Comparison of ENCODE assay signal across 23 cellular contexts in genomic region chr17:6474376-6474775, GRCh38. TPM values are rescaled to one million over a fixed set of nuclear protein-coding genes. Genes with fewer than 3 reads are reported as not detected.
DNase-seq lines count a peak whose midpoint lies in the region; ATAC-seq, FAIRE-seq and TF ChIP-seq lines count a peak whose summit lies in the region.
"Had no signal": no experiment of that assay in that cellular context is flagged by ENCODE, and none has a peak within 500 bp of the region (broad histone marks: within the 10 kb centered on the region; RNA-seq: fewer than 3 reads in every experiment).

No MANE protein-coding gene starts in this region.

- H3K4me3 ChIP-seq in IMR-90 (ENCODE audit: insufficient read depth, low read depth, low read length) (no peak overlapping the region), H1 (ENCODE audit: extremely low read depth in 1 of 4, insufficient read depth in 2 of 4, low read depth in 3 of 4, low read length in 4 of 4) (no peak overlapping the region), neuronal stem cell (ENCODE audit: low read length in 2 of 2) (no peak overlapping the region), HepG2 (replicated peaks in 1 of 3; ENCODE audit: insufficient read depth in 1 of 3, low read depth in 2 of 3, low read length in 3 of 3) (no peak overlapping the region)
- H3K4me3 ChIP-seq: GM23248 had no signal

- H3K4ac ChIP-seq in IMR-90 (ENCODE audit: low read depth, low read length): no peak overlapping the region
- H3K4ac ChIP-seq in H1 (replicated peaks; ENCODE audit: insufficient read length, low read depth, low read length): no peak overlapping the region
- H3K4ac ChIP-seq in neuronal stem cell (ENCODE audit: low read length): no peak overlapping the region

- 86% methylated on average over 12 of the region's 22 CpGs; no CpG with 5 or more reads in 1 of the 2 experiments for WGBS in IMR-90 (ENCODE audit: extremely low coverage in 2 of 2, insufficient read length in 1 of 2), 2 experiments
- WGBS in H1 (ENCODE audit: extremely low coverage in 1 of 2, insufficient coverage in 1 of 2, insufficient read length in 1 of 2, insufficient replicate concordance in 2 of 2, low coverage in 1 of 2, low lambda C conversion rate in 2 of 2, missing lambda C conversion rate in 1 of 2), 2 experiments: 91% methylated on average over 19 of the region's 22 CpGs; no CpG with 5 or more reads in 1 of the 2 experiments
- WGBS in neuronal stem cell (ENCODE audit: extremely low coverage in 2 of 2, insufficient read length in 2 of 2, insufficient replicate concordance in 1 of 2), 2 donors: no CpG with 5 or more reads among the region's 22 CpGs
- 78% methylated on average over 16 of the region's 22 CpGs for WGBS in HepG2 (ENCODE audit: low lambda C conversion rate)

- H3K14ac ChIP-seq in IMR-90 (replicated peaks; ENCODE audit: low read depth, low read length) (no peak overlapping the region), H1 (ENCODE audit: insufficient read length) (no peak overlapping the region), neuronal stem cell (ENCODE audit: low read length) (peak overlapping the region; percentile 84)

- POLR2A ChIA-PET in IMR-90 (lab: Charles Lee; ENCODE audit: unreplicated experiment): no interaction called here
- POLR2A ChIA-PET in H1 (lab: Charles Lee; ENCODE audit: partially characterized antibody): interaction anchor here (0.9 to 2.0 kb wide), 2 partner anchors 11 to 168 kb away, joined by 3 to 5 read pairs; no protein-coding TSS in a partner anchor
- POLR2A ChIA-PET in HepG2 (lab: Yijun Ruan, JAX): no interaction called here

- H2BK20ac ChIP-seq in IMR-90 (ENCODE audit: low read depth, low read length): no peak overlapping the region
- 0 out of 2 replicates have a peak overlapping the region, but pooled peaks have one; percentile 32 for H2BK20ac ChIP-seq in H1 (ENCODE audit: low read length)

- H2AFZ ChIP-seq in IMR-90 (replicated peaks; ENCODE audit: low read length, poor library complexity) (no peak overlapping the region), H1 (ENCODE audit: low read length) (no peak overlapping the region), neuronal stem cell (ENCODE audit: low read length) (no peak overlapping the region), HepG2 (ENCODE audit: low read length) (no peak overlapping the region)
- H2AFZ ChIP-seq: GM23248 had no signal

- H3K27ac ChIP-seq in IMR-90 (ENCODE audit: insufficient read depth, low read length) (no peak overlapping the region), H1 (ENCODE audit: low read depth, low read length) (no peak overlapping the region), neuronal stem cell (replicated peaks; ENCODE audit: low read length) (no peak overlapping the region), HepG2 (ENCODE audit: extremely low read length, insufficient read depth, low read length) (no peak overlapping the region)
- H3K27ac ChIP-seq: GM23248 had no signal

- CTCF ChIA-PET in IMR-90 (lab: Yijun Ruan, JAX) (no interaction called here), H1 (lab: Charles Lee; ENCODE audit: partially characterized antibody) (interaction anchor here (1.0 to 6.4 kb wide), 12 partner anchors 10 to 103 kb away, joined by 3 to 68 read pairs (median 9); no protein-coding TSS in a partner anchor), HepG2 (lab: Yijun Ruan, JAX; ENCODE audit: low intra/inter-chr PET ratio, low total read pairs) (no interaction called here)

- H3K18ac ChIP-seq in IMR-90 (ENCODE audit: low read depth, low read length) (no peak overlapping the region), H1 (ENCODE audit: extremely low read depth, low read length) (no peak overlapping the region), neuronal stem cell (ENCODE audit: low read length) (peak overlapping the region; percentile 66)

- H2BK120ac ChIP-seq in IMR-90 (ENCODE audit: low read depth, low read length): no peak overlapping the region
- H2BK120ac ChIP-seq in H1 (replicated peaks; ENCODE audit: low read depth, low read length): no peak overlapping the region
- peak overlapping the region; percentile 93 for H2BK120ac ChIP-seq in neuronal stem cell (ENCODE audit: low read depth, low read length)

- H4K91ac ChIP-seq in IMR-90 (ENCODE audit: insufficient read depth, low read depth, low read length): no peak overlapping the region
- H4K91ac ChIP-seq in H1 (replicated peaks; ENCODE audit: insufficient read length, low read length): no peak overlapping the region
- peak overlapping the region; percentile 97 for H4K91ac ChIP-seq in neuronal stem cell (ENCODE audit: low read depth, low read length, poor library complexity)

- H3K23ac ChIP-seq in IMR-90 (ENCODE audit: low read depth, low read length) (no peak overlapping the region), H1 (ENCODE audit: insufficient read length) (no peak overlapping the region), neuronal stem cell (ENCODE audit: low read depth, low read length, poor library complexity) (peak overlapping the region; percentile 66)

- no peak overlapping the region for H2BK12ac ChIP-seq in H1 (ENCODE audit: low read depth, low read length)
- peak overlapping the region; percentile 97 for H2BK12ac ChIP-seq in neuronal stem cell (ENCODE audit: low read length)

- H2BK5ac ChIP-seq in IMR-90 (ENCODE audit: low read depth, low read length, poor library complexity, severe bottlenecking) (no peak overlapping the region), H1 (ENCODE audit: low read depth, low read length) (no peak overlapping the region), neuronal stem cell (ENCODE audit: low read length) (peak overlapping the region; percentile 79)

- H3K4me2 ChIP-seq in IMR-90 (ENCODE audit: low read depth, low read length) (no peak overlapping the region), H1 (ENCODE audit: insufficient read depth in 1 of 2, low read depth in 2 of 2, low read length in 2 of 2) (no peak overlapping the region), neuronal stem cell (ENCODE audit: insufficient read depth, low read length, poor library complexity, severe bottlenecking) (no peak overlapping the region), HepG2 (ENCODE audit: low read depth, low read length) (no peak overlapping the region)

- no peaks in the 10 kb centered on the region for H3K23me2 ChIP-seq in H1 (ENCODE audit: low read depth, low read length)

- H2AK5ac ChIP-seq in IMR-90 (ENCODE audit: low read depth, low read length): peak overlapping the region; percentile 46; the same call in 1 of the 2 replicates
- no peak overlapping the region; the same call in 1 of the 2 replicates for H2AK5ac ChIP-seq in H1 (ENCODE audit: low read depth, low read length)
- H2AK5ac ChIP-seq in neuronal stem cell (ENCODE audit: low read depth, low read length): peak overlapping the region; percentile 94

- intact Hi-C loops in IMR-90 (cut with micrococcal nuclease): loop anchor here (5.0 kb wide), 2 partner anchors 83 to 118 kb away; partner anchors contain the start of gene PITPNM3
- intact Hi-C loops in HepG2 (cut with micrococcal nuclease; ENCODE audit: unreplicated experiment): loop anchor here (10.0 kb wide), 1 partner anchor 80 kb away; the partner anchor contains the start of gene PITPNM3

- H3K56ac ChIP-seq in IMR-90 (ENCODE audit: extremely low read depth, insufficient read depth, low read length): no peak overlapping the region
- H3K56ac ChIP-seq in H1 (replicated peaks; ENCODE audit: insufficient read length, low read depth, low read length): no peak overlapping the region

- H3K9me1 ChIP-seq in IMR-90 (ENCODE audit: insufficient read depth, low read length): peaks cover 7% of the 10 kb centered on the region; the same call in 1 of the 2 replicates

- H2BK15ac ChIP-seq in IMR-90 (ENCODE audit: low read depth, low read length) (no peak overlapping the region), H1 (ENCODE audit: low read length) (no peak overlapping the region), neuronal stem cell (ENCODE audit: low read length) (peak overlapping the region; percentile 95)

- no peak overlapping the region for H4K8ac ChIP-seq in IMR-90 (ENCODE audit: low read depth in 2 of 2, low read length in 2 of 2)
- H4K8ac ChIP-seq in H1 (ENCODE audit: extremely low read depth, insufficient read depth, low read length): no peak overlapping the region; the same call in 1 of the 2 replicates
- H4K8ac ChIP-seq in neuronal stem cell (ENCODE audit: low read depth, low read length): peak overlapping the region; percentile 45

- BruUV-seq in IMR-90 (replicated peaks; lab: Mats Ljungman, UMichigan) (no TSS peak), HepG2 (replicated peaks; lab: Mats Ljungman, UMichigan) (no TSS peak)

- H3K9ac ChIP-seq in IMR-90 (ENCODE audit: low read depth, low read length): no peak overlapping the region
- H3K9ac ChIP-seq in H1 (replicated peaks in 1 of 4; ENCODE audit: extremely low read depth in 1 of 4, low read depth in 3 of 4, low read length in 3 of 4): no peak overlapping the region
- peak overlapping the region; percentile 73 for H3K9ac ChIP-seq in neuronal stem cell (ENCODE audit: low read depth, low read length, poor library complexity)
- H3K9ac ChIP-seq in HepG2 (ENCODE audit: insufficient read depth, low read depth, low read length): no peak overlapping the region
- H3K9ac ChIP-seq: GM23248 had no signal

- no peak for TF ChIP-seq CTCF in IMR-90 (conservative IDR thresholded peaks at IDR 0.05; ENCODE audit: low read depth, low read length)
- no peak for TF ChIP-seq CTCF in H1 (IDR thresholded peaks at IDR 0.05; ENCODE audit: control extremely low read depth in 1 of 3, insufficient read depth in 1 of 3, low read depth in 1 of 3, low read length in 3 of 3)
- no peak for TF ChIP-seq CTCF in HepG2 (CRISPR knock-in tag; IDR thresholded peaks at IDR 0.05)

- ATAC-seq in IMR-90 (ENCODE audit: low read depth) (no peak), HG03097 (IDR thresholded peaks at IDR 0.05; ENCODE audit: low FRiP score, unreplicated experiment) (no peak), HepG2 (no peak)

- H3K79me1 ChIP-seq in IMR-90 (ENCODE audit: low read depth in 1 of 2, low read length in 2 of 2): no peaks in the 10 kb centered on the region
- no peaks in the 10 kb centered on the region for H3K79me1 ChIP-seq in H1 (ENCODE audit: low read depth, low read length)
- no peaks in the 10 kb centered on the region for H3K79me1 ChIP-seq in neuronal stem cell (ENCODE audit: low read depth, low read length)

- H4K20me1 ChIP-seq in IMR-90 (ENCODE audit: insufficient read depth, low read length): peaks cover 5% of the 10 kb centered on the region; the same call in 1 of the 2 replicates
- no peaks in the 10 kb centered on the region for H4K20me1 ChIP-seq in H1 (replicated peaks in 1 of 2; ENCODE audit: control insufficient read depth in 1 of 2, insufficient read depth in 2 of 2, low read length in 2 of 2)
- no peaks in the 10 kb centered on the region for H4K20me1 ChIP-seq in HepG2 (ENCODE audit: insufficient read depth, low read length)

- no peak for TF ChIP-seq EP300 in H1 (IDR thresholded peaks at IDR 0.05; ENCODE audit: borderline replicate concordance in 1 of 2, low read depth in 2 of 2, low read length in 2 of 2)
- TF ChIP-seq EP300 in HepG2 (IDR thresholded peaks at IDR 0.05; ENCODE audit: low read depth in 2 of 2, low read length in 2 of 2): no peak
- no peak for TF ChIP-seq EP300 in HepG2 (CRISPR knock-in tag; IDR thresholded peaks at IDR 0.05; ENCODE audit: borderline replicate concordance)

- no peaks in the 10 kb centered on the region for H3K9me3 ChIP-seq in IMR-90 (ENCODE audit: control insufficient read depth, insufficient read depth, low read length)
- no peaks in the 10 kb centered on the region for H3K9me3 ChIP-seq in H1 (ENCODE audit: insufficient read depth in 2 of 2, low read depth in 1 of 2, low read length in 1 of 2)
- H3K9me3 ChIP-seq in neuronal stem cell (replicated peaks in 1 of 2; ENCODE audit: control insufficient read depth in 2 of 2, insufficient read depth in 1 of 2, low read depth in 1 of 2, low read length in 2 of 2): no peaks in the 10 kb centered on the region
- no peaks in the 10 kb centered on the region for H3K9me3 ChIP-seq in HepG2 (ENCODE audit: low read length)
- H3K9me3 ChIP-seq: BE2C had no signal

- H4K5ac ChIP-seq in IMR-90 (ENCODE audit: low read depth, low read length) (no peak overlapping the region), H1 (ENCODE audit: insufficient read length, low read depth, low read length) (no peak overlapping the region)

- no peaks in the 10 kb centered on the region for H3K79me2 ChIP-seq in H1 (ENCODE audit: control insufficient read depth in 1 of 2, insufficient read depth in 2 of 2, low read length in 2 of 2)
- no peaks in the 10 kb centered on the region for H3K79me2 ChIP-seq in HepG2 (ENCODE audit: insufficient read depth, low read length)

- no peak overlapping the region for H2AK9ac ChIP-seq in IMR-90 (replicated peaks; ENCODE audit: low read depth, low read length, poor library complexity)

- H3K4me1 ChIP-seq in IMR-90 (ENCODE audit: control insufficient read depth, insufficient read depth, low read length) (peaks cover 13% of the 10 kb centered on the region), H1 (replicated peaks in 1 of 4; ENCODE audit: control insufficient read depth in 3 of 4, insufficient read depth in 4 of 4, low read length in 3 of 4) (peaks cover 0 to 13% (median 8%) of the 10 kb centered on the region in 4 experiments; a peak in 4 of 7 replicates), neuronal stem cell (ENCODE audit: control insufficient read depth in 2 of 2, insufficient read depth in 1 of 2, low read depth in 1 of 2, low read length in 2 of 2) (peaks cover 11 to 41% of the 10 kb centered on the region in 2 donors), HepG2 (ENCODE audit: insufficient read depth, low read length) (no peaks in the 10 kb centered on the region)
- H3K4me1 ChIP-seq: BE2C had no signal

- no peak for DNase-seq in IMR-90
- no peak for DNase-seq in H1 (ENCODE audit: low read depth in 1 of 2, low spot score in 2 of 2)
- no peak for DNase-seq in neuronal stem cell (ENCODE audit: low spot score)
- DNase-seq in HuH-7 (ENCODE audit: low spot score): no peak
- DNase-seq in HepG2 (ENCODE audit: low spot score): no peak
- DNase-seq: ACHN; BE2C; CD4-positive, CD25-positive, alpha-beta regulatory T cell; CD8-positive, alpha-beta memory T cell; COR-L47; DMS 273 treated with DMSO at 0.1 percent for 48 hours; DMS53; DND-41; EL; GM23248; HCEC 1CT had no signal

- no peak for TF ChIP-seq POLR2A in IMR-90 (IDR thresholded peaks at IDR 0.05; ENCODE audit: low read depth, low read length)
- TF ChIP-seq POLR2A in H1 (IDR thresholded peaks at IDR 0.05; ENCODE audit: control extremely low read depth in 1 of 2, low read depth in 2 of 2, low read length in 2 of 2): no peak
- no peak for TF ChIP-seq POLR2A in HepG2 (IDR thresholded peaks at IDR 0.05; ENCODE audit: insufficient read depth in 1 of 2, low read depth in 2 of 2, low read length in 2 of 2)

- H3K36me3 ChIP-seq in IMR-90 (ENCODE audit: control insufficient read depth, insufficient read depth, low read length): no peaks in the 10 kb centered on the region
- no peaks in the 10 kb centered on the region for H3K36me3 ChIP-seq in H1 (ENCODE audit: control insufficient read depth in 2 of 4, insufficient read depth in 4 of 4, low read length in 3 of 4)
- H3K36me3 ChIP-seq in neuronal stem cell (replicated peaks in 1 of 2; ENCODE audit: control insufficient read depth in 2 of 2, insufficient read depth in 2 of 2, low read length in 2 of 2): no peaks in the 10 kb centered on the region
- no peaks in the 10 kb centered on the region for H3K36me3 ChIP-seq in HepG2 (replicated peaks in 1 of 2; ENCODE audit: control insufficient read depth in 1 of 2, insufficient read depth in 2 of 2, low read length in 2 of 2)
- H3K36me3 ChIP-seq: BE2C had no signal

- dilution Hi-C loops in IMR-90 (cut with HindIII; ENCODE audit: low sequenced_read_pairs, unreplicated experiment): no loop called here

- in situ Hi-C loops in IMR-90 (cut with MboI; ENCODE audit: low sequenced_read_pairs): loop anchor here (10.0 kb wide), 1 partner anchor 170 kb away; the partner anchor contains the start of genes KIAA0753 and TXNDC17
- in situ Hi-C loops in HepG2 (cut with HindIII; ENCODE audit: extremely low pct_ligation_motif_present, low pct_unique_long_range_greater_than_20kb): loop anchor here (5.0 kb wide), 1 partner anchor 168 kb away; the partner anchor contains the start of genes KIAA0753 and TXNDC17

- H3K27me3 ChIP-seq in IMR-90 (ENCODE audit: control insufficient read depth, insufficient read depth, low read length) (no peaks in the 10 kb centered on the region), H1 (replicated peaks in 1 of 4; ENCODE audit: control insufficient read depth in 3 of 4, extremely low read depth in 1 of 4, insufficient read depth in 3 of 4, low read length in 3 of 4) (no peaks in the 10 kb centered on the region), neuronal stem cell (ENCODE audit: control insufficient read depth in 3 of 3, insufficient read depth in 3 of 3, low read depth in 1 of 3, low read length in 3 of 3) (peaks cover 0 to 2% (median 0%) of the 10 kb centered on the region in 3 experiments), HepG2 (ENCODE audit: control insufficient read depth in 1 of 2, insufficient read depth in 2 of 2, low read length in 2 of 2) (no peaks in the 10 kb centered on the region)
- H3K27me3 ChIP-seq: BE2C had no signal

- FAIRE-seq in H1 (lab: Jason Lieb, UNC) (no peak), HepG2 (lab: Jason Lieb, UNC) (no peak)
- FAIRE-seq: A204.1, G401.6, GM12891, GM19239, H54, HTR-8/SVneo had no signal

- TF ChIP-seq RAD21 in IMR-90 (IDR thresholded peaks at IDR 0.05; ENCODE audit: low read length) (no peak), H1 (IDR thresholded peaks at IDR 0.05 in 1 of 2, conservative IDR thresholded peaks at IDR 0.05 in 1 of 2; ENCODE audit: low read depth in 2 of 2, low read length in 2 of 2) (no peak), HepG2 (CRISPR knock-in tag; IDR thresholded peaks at IDR 0.05) (no peak)

RNA-seq across cellular contexts. Expression of gene PIMREG, which starts 30.1 kb away (rescaled TPM):
- total RNA-seq in IMR-90 (2012; rRNA removed) (19.4 and 21.5 TPM in 2 replicates), HepG2 (2016; rRNA removed; fragmentation: Illumina TruSeq; extraction: Trizol) (30.3 and 33.8 TPM in 2 replicates)
- polyA plus RNA-seq in IMR-90 (2012; rRNA removed) (25.9 and 36.8 TPM in 2 replicates), H1 (2011; rRNA removed) (126 and 148 TPM in 2 replicates), HepG2 (2011; rRNA removed) (10.9 and 15.6 TPM in 2 replicates)
- 15.5 and 16.4 TPM in 2 replicates for polyA plus RNA-seq in IMR-90 (2012; cell fraction: cytosol; rRNA removed)
- 8.6 and 18.5 TPM in 2 replicates for polyA plus RNA-seq in IMR-90 (2012; cell fraction: nucleus; rRNA removed; ENCODE audit: low replicate concordance)
- 133 and 143 TPM in 2 replicates for total RNA-seq in H1 (2021; fragmentation: NEBNext Ultra II Directional; extraction: Animal tissue kit (Norgen Biotek cat#: 25700))
- 154 TPM for polyA plus RNA-seq in H1 (2011; cell fraction: cytosol; rRNA removed)
- polyA plus RNA-seq in H1 (2011; cell fraction: nucleus; rRNA removed): 223 TPM
- 83.9 to 119 TPM (median 107 TPM) in 4 replicates for polyA plus RNA-seq in H1 (2012, experiment 1 of 2)
- polyA plus RNA-seq in H1 (2012, experiment 2 of 2): 116 TPM
- polyA plus RNA-seq in H1 (2013, experiment 1 of 2): 64.4 TPM
- polyA plus RNA-seq in H1 (2013, experiment 2 of 2): 62.7 TPM
- 55.3 and 66.3 TPM in 2 replicates for polyA minus RNA-seq in H1 (2011; rRNA and poly(A)+ RNA removed)
- polyA minus RNA-seq in H1 (2011; cell fraction: cytosol; rRNA and poly(A)+ RNA removed): 56.3 TPM
- polyA minus RNA-seq in H1 (2011; cell fraction: nucleus; rRNA and poly(A)+ RNA removed): 68.8 TPM
- polyA plus RNA-seq in neuronal stem cell (2013, experiment 1 of 2): 103 TPM
- polyA plus RNA-seq in neuronal stem cell (2013, experiment 2 of 2): 98.6 TPM
- 7.8 and 9.5 TPM in 2 replicates for total RNA-seq in HepG2 (2016; cell fraction: cytosol; rRNA removed; fragmentation: Illumina TruSeq; extraction: Trizol; ENCODE audit: low read depth)
- total RNA-seq in HepG2 (2016; cell fraction: insoluble cytoplasmic fraction; rRNA removed; fragmentation: Illumina TruSeq; extraction: Trizol): 29.3 and 34.9 TPM in 2 replicates
- total RNA-seq in HepG2 (2016; cell fraction: membrane; rRNA removed; fragmentation: Illumina TruSeq; extraction: Trizol): 14.8 and 15.2 TPM in 2 replicates
- 14.4 and 16.9 TPM in 2 replicates for total RNA-seq in HepG2 (2016; cell fraction: nucleus; rRNA removed; fragmentation: Illumina TruSeq; extraction: Trizol)
- 7.9 and 16.3 TPM in 2 replicates for polyA plus RNA-seq in HepG2 (2011; cell fraction: cytosol; rRNA removed)
- polyA plus RNA-seq in HepG2 (2011; cell fraction: nucleus; rRNA removed): 10.1 and 14.2 TPM in 2 replicates
- polyA plus RNA-seq in HepG2 (2012): 3.0 and 7.2 TPM in 2 replicates
- 8.3 and 8.8 TPM in 2 replicates for polyA plus RNA-seq in HepG2 (2016; cell fraction: cytosol; fragmentation: Illumina TruSeq; extraction: Trizol; ENCODE audit: low read depth)
- 36.2 and 37.7 TPM in 2 replicates for polyA plus RNA-seq in HepG2 (2016; cell fraction: insoluble cytoplasmic fraction; fragmentation: Illumina TruSeq; extraction: Trizol; ENCODE audit: low read depth)
- polyA plus RNA-seq in HepG2 (2016; cell fraction: membrane; fragmentation: Illumina TruSeq; extraction: Trizol; ENCODE audit: low read depth): 12.6 and 13.0 TPM in 2 replicates
- polyA plus RNA-seq in HepG2 (2016; cell fraction: nucleus; fragmentation: Illumina TruSeq; extraction: Trizol; ENCODE audit: insufficient read depth, low read depth): 23.4 and 26.5 TPM in 2 replicates
- 10.1 and 24.0 TPM in 2 replicates for polyA minus RNA-seq in HepG2 (2011; rRNA and poly(A)+ RNA removed; ENCODE audit: low replicate concordance)
- polyA minus RNA-seq in HepG2 (2011; cell fraction: cytosol; rRNA and poly(A)+ RNA removed): 3.4 and 4.2 TPM in 2 replicates
- polyA minus RNA-seq in HepG2 (2011; cell fraction: nucleus; rRNA and poly(A)+ RNA removed): 2.9 and 4.1 TPM in 2 replicates
- total RNA-seq: CD4-positive, CD25-positive, alpha-beta regulatory T cell had no signal
- polyA plus RNA-seq: CD8-positive, alpha-beta memory T cell had no signal

RNA-seq across cellular contexts. Expression of gene AIPL1, which starts 39.5 kb away (rescaled TPM):
- total RNA-seq in IMR-90 (2012; rRNA removed): not detected in 2 replicates
- not detected in 2 replicates for polyA plus RNA-seq in IMR-90 (2012; rRNA removed)
- polyA plus RNA-seq in IMR-90 (2012; cell fraction: cytosol; rRNA removed): 0.02 TPM in 1 of 2 replicates, not detected in the other
- not detected in 2 replicates for polyA plus RNA-seq in IMR-90 (2012; cell fraction: nucleus; rRNA removed; ENCODE audit: low replicate concordance)
- total RNA-seq in H1 (2021; fragmentation: NEBNext Ultra II Directional; extraction: Animal tissue kit (Norgen Biotek cat#: 25700)): 0.71 TPM in 1 of 2 replicates, not detected in the other
- 0.56 and 0.89 TPM in 2 replicates for polyA plus RNA-seq in H1 (2011; rRNA removed)
- 1.6 TPM for polyA plus RNA-seq in H1 (2011; cell fraction: cytosol; rRNA removed)
- 0.78 TPM for polyA plus RNA-seq in H1 (2011; cell fraction: nucleus; rRNA removed)
- polyA plus RNA-seq in H1 (2012, experiment 1 of 2): 0.22 to 0.55 TPM (median 0.40 TPM) in 4 replicates
- 0.09 TPM for polyA plus RNA-seq in H1 (2012, experiment 2 of 2)
- polyA plus RNA-seq in H1 (2013, experiment 1 of 2): 0.14 TPM
- polyA plus RNA-seq in H1 (2013, experiment 2 of 2): 0.29 TPM
- 0.20 and 0.22 TPM in 2 replicates for polyA minus RNA-seq in H1 (2011; rRNA and poly(A)+ RNA removed)
- polyA minus RNA-seq in H1 (2011; cell fraction: cytosol; rRNA and poly(A)+ RNA removed): not detected
- not detected for polyA minus RNA-seq in H1 (2011; cell fraction: nucleus; rRNA and poly(A)+ RNA removed)
- polyA plus RNA-seq in neuronal stem cell (2013, experiment 1 of 2): 0.26 TPM
- 0.35 TPM for polyA plus RNA-seq in neuronal stem cell (2013, experiment 2 of 2)
- not detected in 2 replicates for total RNA-seq in HepG2 (2016; rRNA removed; fragmentation: Illumina TruSeq; extraction: Trizol)
- total RNA-seq in HepG2 (2016; cell fraction: cytosol; rRNA removed; fragmentation: Illumina TruSeq; extraction: Trizol; ENCODE audit: low read depth): not detected in 2 replicates
- not detected in 2 replicates for total RNA-seq in HepG2 (2016; cell fraction: insoluble cytoplasmic fraction; rRNA removed; fragmentation: Illumina TruSeq; extraction: Trizol)
- not detected in 2 replicates for total RNA-seq in HepG2 (2016; cell fraction: membrane; rRNA removed; fragmentation: Illumina TruSeq; extraction: Trizol)
- total RNA-seq in HepG2 (2016; cell fraction: nucleus; rRNA removed; fragmentation: Illumina TruSeq; extraction: Trizol): not detected in 2 replicates
- polyA plus RNA-seq in HepG2 (2011; rRNA removed): not detected in 2 replicates
- not detected in 2 replicates for polyA plus RNA-seq in HepG2 (2011; cell fraction: cytosol; rRNA removed)
- not detected in 2 replicates for polyA plus RNA-seq in HepG2 (2011; cell fraction: nucleus; rRNA removed)
- not detected in 2 replicates for polyA plus RNA-seq in HepG2 (2012)
- not detected in 2 replicates for polyA plus RNA-seq in HepG2 (2016; cell fraction: cytosol; fragmentation: Illumina TruSeq; extraction: Trizol; ENCODE audit: low read depth)
- polyA plus RNA-seq in HepG2 (2016; cell fraction: insoluble cytoplasmic fraction; fragmentation: Illumina TruSeq; extraction: Trizol; ENCODE audit: low read depth): not detected in 2 replicates
- not detected in 2 replicates for polyA plus RNA-seq in HepG2 (2016; cell fraction: membrane; fragmentation: Illumina TruSeq; extraction: Trizol; ENCODE audit: low read depth)
- not detected in 2 replicates for polyA plus RNA-seq in HepG2 (2016; cell fraction: nucleus; fragmentation: Illumina TruSeq; extraction: Trizol; ENCODE audit: insufficient read depth, low read depth)
- not detected in 2 replicates for polyA minus RNA-seq in HepG2 (2011; rRNA and poly(A)+ RNA removed; ENCODE audit: low replicate concordance)
- polyA minus RNA-seq in HepG2 (2011; cell fraction: cytosol; rRNA and poly(A)+ RNA removed): not detected in 2 replicates
- not detected in 2 replicates for polyA minus RNA-seq in HepG2 (2011; cell fraction: nucleus; rRNA and poly(A)+ RNA removed)
- total RNA-seq: CD4-positive, CD25-positive, alpha-beta regulatory T cell; CD8-positive, alpha-beta memory T cell; GM23248 had no signal
- polyA plus RNA-seq: CD4-positive, CD25-positive, alpha-beta regulatory T cell; CD8-positive, alpha-beta memory T cell; GM23248 had no signal
